ENCODE assay signal across 22 cellular contexts in the genomic region with DNA sequence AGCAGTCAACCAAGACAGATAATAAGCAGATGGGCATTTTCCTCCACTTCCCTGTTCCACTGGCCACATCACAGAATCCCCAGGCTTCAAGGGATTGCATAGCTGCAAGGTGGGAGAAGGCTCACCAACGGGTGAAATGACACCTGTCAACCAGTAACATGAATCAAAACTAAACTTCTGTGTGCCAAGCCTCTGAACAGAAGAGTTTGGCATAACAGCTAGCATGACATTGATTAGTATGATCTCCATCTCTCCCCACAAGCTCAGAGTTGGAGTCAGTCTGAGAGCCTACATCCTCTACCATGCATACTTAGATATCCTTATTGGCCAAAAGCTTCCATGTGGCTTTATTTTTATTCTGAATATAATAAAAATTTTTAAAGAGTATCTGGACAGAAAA.
"Had no signal": no experiment of that assay in that cellular context is flagged by ENCODE, and none has a peak within 500 bp of the region (broad histone marks: within the 10 kb centered on the region; RNA-seq: fewer than 3 reads in every experiment).

No MANE protein-coding gene starts in this region.

- H3K9me3 Mint-ChIP-seq: activated CD8-positive, alpha-beta T cell treated with anti-CD3 and anti-CD28 coated beads for 36 hours had no signal

- H3K27ac ChIP-seq: brain microvascular endothelial cell, cardiac muscle cell, PC-9 had no signal

- DNase-seq: activated CD4-positive, alpha-beta T cell treated with anti-CD3 and anti-CD28 coated beads, Interleukin-2, amount 10 ng/mL, durations not matched to agents 7 days and 5 days; activated CD4-positive, CD25-positive, alpha-beta regulatory T cell treated with anti-CD3 and anti-CD28 coated beads, Interleukin-2, amount 50 U/mL, for 72 hours; activated CD8-positive, alpha-beta T cell treated with anti-CD3 and anti-CD28 coated beads for 36 hours; activated effector memory CD4-positive, alpha-beta T cell treated with anti-CD3 and anti-CD28 coated beads, Interleukin-2, amount 50 U/mL, for 16 hours; activated naive CD4-positive, alpha-beta T cell treated with Interleukin-2 at 50 U/mL for 16 hours; activated T-cell treated with anti-CD3 and anti-CD28 coated beads, Interleukin-2, amount 50 U/mL, for 24 hours; brain microvascular endothelial cell; cerebellar nuclear complex; MG63; NCI-H1105; NCI-H1436 treated with DMSO at 0.1 percent for 48 hours; NCI-H187; NCI-H2081; NCI-H510A treated with DMSO at 0.1 percent for 48 hours; NCI-H69; PC-9; SHP77 treated with DMSO at 0.1 percent for 48 hours had no signal

- H3K27ac Mint-ChIP-seq: activated CD4-positive, alpha-beta T cell treated with anti-CD3 and anti-CD28 coated beads, Interleukin-2, amount 10 ng/mL, durations not matched to agents 7 days and 5 days; activated CD8-positive, alpha-beta T cell treated with anti-CD3 and anti-CD28 coated beads for 36 hours; activated naive CD4-positive, alpha-beta T cell treated with anti-CD3 and anti-CD28 coated beads, Interleukin-2, amount 50 U/mL, for 72 hours; activated T-cell treated with anti-CD3 and anti-CD28 coated beads, Interleukin-2, amount 50 U/mL, for 24 hours; activated T-helper 1 cell treated with anti-CD3 and anti-CD28 coated beads, Interleukin-12 subunit alpha, Interleukin-12 subunit beta, Interleukin-2, Interleukin-4 antibody, amounts not matched to agents 30 ng/mL and 10 ng/mL and 1 ng/mL, durations not matched to agents 14 hours and 24 hours and 36 hours; T-helper 1 cell treated with Interleukin-12 subunit alpha and Interleukin-12 subunit beta and Interleukin-4 antibody, amounts not matched to agents 30 μg/mL and 1 μg/mL, for 36 hours; WTC11 had no signal

- H3K4me3 Mint-ChIP-seq: activated CD4-positive, alpha-beta T cell treated with anti-CD3 and anti-CD28 coated beads, Interleukin-2, amount 10 ng/mL, durations not matched to agents 7 days and 5 days; activated CD8-positive, alpha-beta T cell treated with anti-CD3 and anti-CD28 coated beads for 36 hours; activated T-cell treated with anti-CD3 and anti-CD28 coated beads, Interleukin-2, amount 50 U/mL, for 24 hours; activated T-helper 1 cell treated with anti-CD3 and anti-CD28 coated beads, Interleukin-12 subunit alpha, Interleukin-12 subunit beta, Interleukin-2, Interleukin-4 antibody, amounts not matched to agents 30 ng/mL and 10 ng/mL and 1 ng/mL, durations not matched to agents 14 hours and 24 hours and 36 hours; T-helper 1 cell treated with Interleukin-12 subunit alpha and Interleukin-12 subunit beta and Interleukin-4 antibody, amounts not matched to agents 30 μg/mL and 1 μg/mL, for 36 hours; WTC11 had no signal

- H2AFZ ChIP-seq: PC-9 had no signal

- H3K36me3 ChIP-seq: brain microvascular endothelial cell, cardiac muscle cell, MG63 had no signal

- ATAC-seq: activated CD8-positive, alpha-beta T cell treated with anti-CD3 and anti-CD28 coated beads for 36 hours; WTC11 had no signal

- H3K4me3 ChIP-seq: cardiac muscle cell, MG63, PC-9 had no signal

- H3K9me3 ChIP-seq: MG63 had no signal

- H3K4me2 ChIP-seq: PC-9 had no signal

- H3K27me3 ChIP-seq: brain microvascular endothelial cell, cardiac muscle cell had no signal
